8 cellular contexts compared by ENCODE assay signal in the genomic region with DNA sequence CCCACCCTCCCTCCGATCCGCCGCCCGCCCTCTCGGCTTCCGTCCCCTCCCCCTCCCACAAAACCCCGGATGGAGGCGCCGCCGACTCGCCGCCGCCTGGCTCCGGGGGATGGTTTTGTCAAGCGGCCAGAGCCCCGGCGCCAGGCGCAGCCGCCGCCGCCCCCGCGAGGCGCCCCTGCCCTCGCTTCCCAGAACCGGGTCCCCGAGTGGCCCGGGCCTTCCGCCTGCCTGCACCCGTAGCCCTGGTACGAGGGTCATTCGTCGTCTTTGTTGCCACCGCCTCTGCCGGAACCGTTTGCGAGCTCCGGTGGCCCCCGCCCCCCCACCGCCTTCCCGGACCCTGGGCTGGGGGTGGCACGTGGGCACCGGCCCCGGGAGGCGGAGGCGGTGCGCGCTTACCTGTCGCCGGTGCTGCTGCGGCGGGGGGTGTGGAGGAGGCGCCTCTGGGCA. TPM values are rescaled to one million over a fixed set of nuclear protein-coding genes. Genes with fewer than 3 reads are reported as not detected.
A peak's percentile ranks its signal among the peaks of the same experiment; 100 is the strongest.
DNase-seq lines count a peak whose midpoint lies in the region; ATAC-seq and TF ChIP-seq lines count a peak whose summit lies in the region.

No MANE protein-coding gene starts in this region.

- H3K4me3 ChIP-seq in lower lobe of right lung, result peak overlapping the region; percentile 84

- no peaks in the 10 kb centered on the region for H3K36me3 ChIP-seq in lower lobe of right lung

- peak overlapping the region; percentile 99 for H3K27ac ChIP-seq in lower lobe of right lung

- no peaks in the 10 kb centered on the region for H3K27me3 ChIP-seq in lower lobe of right lung (ENCODE audit: low read depth)

- DNase-seq in NCI-H2171 (lab: John Stamatoyannopoulos, UW) (peak; percentile 65), ecto neural progenitor cell (ENCODE audit: low spot score) (peak; percentile 87), lower lobe of right lung (peak; percentile 83), NCI-H526 treated with DMSO at 0.1 percent for 48 hours (lab: John Stamatoyannopoulos, UW) (no peak)
- peak; percentile 80 to 81 for DNase-seq in activated CD4-positive, alpha-beta T cell treated with anti-CD3 and anti-CD28 coated beads, Interleukin-2, amount 50 U/mL, for 48 hours
- DNase-seq in stimulated activated CD4-positive, alpha-beta T cell treated with anti-CD3 and anti-CD28 coated beads, Interleukin-4, amount 100 ng/mL, for 48 hours (ENCODE audit: low read depth in 2 of 2), result peak; percentile 74 to 75

- H3K4me1 ChIP-seq in lower lobe of right lung, result peaks cover 58% of the 10 kb centered on the region

- H3K9me3 ChIP-seq in lower lobe of right lung, result no peaks in the 10 kb centered on the region

- peak; percentile 8 for ATAC-seq in GM18502 (IDR thresholded peaks at IDR 0.05; ENCODE audit: poor library complexity, unreplicated experiment)
- peak; percentile 17 for ATAC-seq in HG02642 (IDR thresholded peaks at IDR 0.05; ENCODE audit: poor library complexity, unreplicated experiment)
- ATAC-seq in lower lobe of right lung, result peak; percentile 58 to 66

- intact Hi-C loops in lower lobe of right lung (cut with DNase I), result no loop called here

- no peak for TF ChIP-seq CTCF in lower lobe of right lung (IDR thresholded peaks at IDR 0.05)

RNA-seq across cellular contexts. Expression of gene ZBTB2, which starts 0.3 kb away (rescaled TPM):
- total RNA-seq in lower lobe of right lung, result 10.3 TPM

Comparison
In these comparisons a context has a peak if more than half of its experiments do, and no peak if none do; other contexts are left out.
1. ATAC-seq: peak in every context shown above with its lines; median percentile 62 in lower lobe of right lung; 17 in HG02642; 8 in GM18502.